ENCODE assay signal across 1 cellular context in the genomic region with DNA sequence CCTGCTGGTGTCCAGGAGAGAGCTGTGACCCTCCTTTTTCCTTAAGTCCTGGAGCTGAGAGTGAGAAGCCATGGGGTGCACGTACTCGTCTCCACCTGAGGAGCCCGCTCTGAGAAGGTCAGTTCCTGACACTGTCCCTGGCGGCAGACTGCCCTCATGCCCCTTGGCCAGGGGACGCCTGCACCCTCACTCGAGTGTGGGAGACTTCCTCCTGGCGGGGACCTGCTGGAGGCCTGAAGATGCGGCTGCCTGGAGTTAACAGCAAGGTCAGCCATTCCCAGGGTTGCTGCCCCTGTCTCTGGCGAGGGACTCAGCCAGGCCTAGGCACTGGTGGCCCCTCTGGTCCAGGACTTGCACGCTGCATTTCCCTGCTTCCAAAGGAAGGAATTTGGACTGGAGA.
TF ChIP-seq lines count a peak whose summit lies in the region.

No MANE protein-coding gene starts in this region.

TF ChIP-seq in GM23338, 12 proteins besides CTCF, POLR2A, EP300 and RAD21 (continued from another document):
- TF ChIP-seq, protein P1, sequence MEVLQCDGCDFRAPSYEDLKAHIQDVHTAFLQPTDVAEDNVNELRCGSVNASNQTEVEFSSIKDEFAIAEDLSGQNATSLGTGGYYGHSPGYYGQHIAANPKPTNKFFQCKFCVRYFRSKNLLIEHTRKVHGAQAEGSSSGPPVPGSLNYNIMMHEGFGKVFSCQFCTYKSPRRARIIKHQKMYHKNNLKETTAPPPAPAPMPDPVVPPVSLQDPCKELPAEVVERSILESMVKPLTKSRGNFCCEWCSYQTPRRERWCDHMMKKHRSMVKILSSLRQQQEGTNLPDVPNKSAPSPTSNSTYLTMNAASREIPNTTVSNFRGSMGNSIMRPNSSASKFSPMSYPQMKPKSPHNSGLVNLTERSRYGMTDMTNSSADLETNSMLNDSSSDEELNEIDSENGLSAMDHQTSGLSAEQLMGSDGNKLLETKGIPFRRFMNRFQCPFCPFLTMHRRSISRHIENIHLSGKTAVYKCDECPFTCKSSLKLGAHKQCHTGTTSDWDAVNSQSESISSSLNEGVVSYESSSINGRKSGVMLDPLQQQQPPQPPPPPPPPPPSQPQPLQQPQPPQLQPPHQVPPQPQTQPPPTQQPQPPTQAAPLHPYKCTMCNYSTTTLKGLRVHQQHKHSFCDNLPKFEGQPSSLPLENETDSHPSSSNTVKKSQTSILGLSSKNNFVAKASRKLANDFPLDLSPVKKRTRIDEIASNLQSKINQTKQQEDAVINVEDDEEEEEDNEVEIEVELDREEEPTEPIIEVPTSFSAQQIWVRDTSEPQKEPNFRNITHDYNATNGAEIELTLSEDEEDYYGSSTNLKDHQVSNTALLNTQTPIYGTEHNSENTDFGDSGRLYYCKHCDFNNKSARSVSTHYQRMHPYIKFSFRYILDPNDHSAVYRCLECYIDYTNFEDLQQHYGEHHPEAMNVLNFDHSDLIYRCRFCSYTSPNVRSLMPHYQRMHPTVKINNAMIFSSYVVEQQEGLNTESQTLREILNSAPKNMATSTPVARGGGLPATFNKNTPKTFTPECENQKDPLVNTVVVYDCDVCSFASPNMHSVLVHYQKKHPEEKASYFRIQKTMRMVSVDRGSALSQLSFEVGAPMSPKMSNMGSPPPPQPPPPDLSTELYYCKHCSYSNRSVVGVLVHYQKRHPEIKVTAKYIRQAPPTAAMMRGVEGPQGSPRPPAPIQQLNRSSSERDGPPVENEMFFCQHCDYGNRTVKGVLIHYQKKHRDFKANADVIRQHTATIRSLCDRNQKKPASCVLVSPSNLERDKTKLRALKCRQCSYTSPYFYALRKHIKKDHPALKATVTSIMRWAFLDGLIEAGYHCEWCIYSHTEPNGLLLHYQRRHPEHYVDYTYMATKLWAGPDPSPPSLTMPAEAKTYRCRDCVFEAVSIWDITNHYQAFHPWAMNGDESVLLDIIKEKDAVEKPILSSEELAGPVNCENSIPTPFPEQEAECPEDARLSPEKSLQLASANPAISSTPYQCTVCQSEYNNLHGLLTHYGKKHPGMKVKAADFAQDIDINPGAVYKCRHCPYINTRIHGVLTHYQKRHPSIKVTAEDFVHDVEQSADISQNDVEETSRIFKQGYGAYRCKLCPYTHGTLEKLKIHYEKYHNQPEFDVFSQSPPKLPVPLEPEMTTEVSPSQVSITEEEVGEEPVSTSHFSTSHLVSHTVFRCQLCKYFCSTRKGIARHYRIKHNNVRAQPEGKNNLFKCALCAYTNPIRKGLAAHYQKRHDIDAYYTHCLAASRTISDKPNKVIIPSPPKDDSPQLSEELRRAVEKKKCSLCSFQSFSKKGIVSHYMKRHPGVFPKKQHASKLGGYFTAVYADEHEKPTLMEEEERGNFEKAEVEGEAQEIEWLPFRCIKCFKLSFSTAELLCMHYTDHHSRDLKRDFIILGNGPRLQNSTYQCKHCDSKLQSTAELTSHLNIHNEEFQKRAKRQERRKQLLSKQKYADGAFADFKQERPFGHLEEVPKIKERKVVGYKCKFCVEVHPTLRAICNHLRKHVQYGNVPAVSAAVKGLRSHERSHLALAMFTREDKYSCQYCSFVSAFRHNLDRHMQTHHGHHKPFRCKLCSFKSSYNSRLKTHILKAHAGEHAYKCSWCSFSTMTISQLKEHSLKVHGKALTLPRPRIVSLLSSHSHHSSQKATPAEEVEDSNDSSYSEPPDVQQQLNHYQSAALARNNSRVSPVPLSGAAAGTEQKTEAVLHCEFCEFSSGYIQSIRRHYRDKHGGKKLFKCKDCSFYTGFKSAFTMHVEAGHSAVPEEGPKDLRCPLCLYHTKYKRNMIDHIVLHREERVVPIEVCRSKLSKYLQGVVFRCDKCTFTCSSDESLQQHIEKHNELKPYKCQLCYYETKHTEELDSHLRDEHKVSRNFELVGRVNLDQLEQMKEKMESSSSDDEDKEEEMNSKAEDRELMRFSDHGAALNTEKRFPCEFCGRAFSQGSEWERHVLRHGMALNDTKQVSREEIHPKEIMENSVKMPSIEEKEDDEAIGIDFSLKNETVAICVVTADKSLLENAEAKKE (CRISPR knock-in tag; IDR thresholded peaks at IDR 0.05): no peak
- TF ChIP-seq JUNB (IDR thresholded peaks at IDR 0.05; ENCODE audit: unreplicated experiment): no peak
- TF ChIP-seq POLR2AphosphoS5 (IDR thresholded peaks at IDR 0.05; ENCODE audit: low read depth): no peak
- no peak for TF ChIP-seq EZH2 (IDR thresholded peaks at IDR 0.05; ENCODE audit: low read depth, unreplicated experiment)
- no peak for TF ChIP-seq NANOG (IDR thresholded peaks at IDR 0.05; ENCODE audit: borderline replicate concordance)
- no peak for TF ChIP-seq ZNF114 (CRISPR knock-in tag; IDR thresholded peaks at IDR 0.05)
- TF ChIP-seq, protein P2, sequence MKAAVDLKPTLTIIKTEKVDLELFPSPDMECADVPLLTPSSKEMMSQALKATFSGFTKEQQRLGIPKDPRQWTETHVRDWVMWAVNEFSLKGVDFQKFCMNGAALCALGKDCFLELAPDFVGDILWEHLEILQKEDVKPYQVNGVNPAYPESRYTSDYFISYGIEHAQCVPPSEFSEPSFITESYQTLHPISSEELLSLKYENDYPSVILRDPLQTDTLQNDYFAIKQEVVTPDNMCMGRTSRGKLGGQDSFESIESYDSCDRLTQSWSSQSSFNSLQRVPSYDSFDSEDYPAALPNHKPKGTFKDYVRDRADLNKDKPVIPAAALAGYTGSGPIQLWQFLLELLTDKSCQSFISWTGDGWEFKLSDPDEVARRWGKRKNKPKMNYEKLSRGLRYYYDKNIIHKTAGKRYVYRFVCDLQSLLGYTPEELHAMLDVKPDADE (IDR thresholded peaks at IDR 0.05): no peak
- TF ChIP-seq STAT1 (IDR thresholded peaks at IDR 0.05; ENCODE audit: unreplicated experiment): no peak
